ENCODE assay signal across 8 cellular contexts in the genomic region with DNA sequence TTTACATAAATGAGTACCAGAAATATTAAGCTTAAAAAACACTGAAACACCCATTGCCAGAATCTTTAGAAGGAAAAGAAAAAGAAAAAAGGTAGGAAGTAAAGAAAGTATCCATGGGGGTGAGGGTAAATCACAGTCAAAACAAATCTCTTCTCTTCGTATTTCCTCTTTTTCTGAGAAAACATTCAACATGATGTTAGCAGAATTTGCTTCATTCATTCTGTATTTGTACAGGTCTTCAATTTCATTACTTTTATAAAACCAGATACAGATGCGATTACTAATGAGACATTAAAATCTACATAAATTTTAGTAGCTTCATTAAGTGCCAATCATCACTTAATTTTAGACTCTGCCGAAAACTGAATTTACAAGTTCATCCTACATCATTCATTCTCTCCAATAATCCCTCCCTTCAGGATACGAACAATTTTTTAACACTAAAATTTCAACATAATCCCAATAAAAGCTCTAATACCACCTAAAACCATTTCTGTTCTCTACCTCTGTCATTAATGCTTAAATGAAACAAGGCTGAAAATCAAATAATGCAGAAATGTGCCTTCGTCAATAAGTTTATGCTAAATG. TPM values are rescaled to one million over a fixed set of nuclear protein-coding genes. Genes with fewer than 3 reads are reported as not detected.
DNase-seq lines count a peak whose midpoint lies in the region; ATAC-seq, FAIRE-seq and TF ChIP-seq lines count a peak whose summit lies in the region.

No MANE protein-coding gene starts in this region.

- peaks cover 71 to 91% (median 81%) of the 10 kb centered on the region in 4 donors for H3K4me1 Mint-ChIP-seq in CD4-positive, CD25-positive, alpha-beta regulatory T cell
- H3K4me1 Mint-ChIP-seq in astrocyte (ENCODE audit: low read depth, unreplicated experiment) (peaks cover 33% of the 10 kb centered on the region), nephron progenitor cell (peaks cover 22% of the 10 kb centered on the region)

- H4K20me1 ChIP-seq in GM23248 (ENCODE audit: insufficient read depth) (peaks cover 28% of the 10 kb centered on the region), astrocyte (ENCODE audit: insufficient read depth, low read length) (peaks cover 58% of the 10 kb centered on the region)

- no peak overlapping the region for H2BK5ac ChIP-seq in mesenchymal stem cell (ENCODE audit: low read depth, low read length, poor library complexity, severe bottlenecking)

- 3 to 6% methylated on average over 5 of the region's 5 CpGs for WGBS in GM23248 (ENCODE audit: low coverage in 1 of 2, low lambda C conversion rate in 2 of 2, missing lambda C conversion rate in 2 of 2), 2 experiments
- 96% methylated on average over 4 of the region's 5 CpGs for WGBS in mesenchymal stem cell
- WGBS in small intestine, 3 donors: 65 to 83% (median 74%) methylated on average over 5 of the region's 5 CpGs

- no peak overlapping the region for H2BK12ac ChIP-seq in mesenchymal stem cell (ENCODE audit: low read length in 2 of 2)

- H3K18ac ChIP-seq in mesenchymal stem cell (ENCODE audit: low read depth in 1 of 2, low read length in 2 of 2): no peak overlapping the region

- no peaks in the 10 kb centered on the region for H3K27me3 ChIP-seq in CD4-positive, CD25-positive, alpha-beta regulatory T cell (ENCODE audit: control insufficient read depth, insufficient read depth, low read length)
- H3K27me3 ChIP-seq in GM23248 (replicated peaks; ENCODE audit: insufficient read depth) (no peaks in the 10 kb centered on the region), astrocyte (ENCODE audit: insufficient read depth, low read length) (no peaks in the 10 kb centered on the region), mesenchymal stem cell (ENCODE audit: control insufficient read depth in 1 of 2, insufficient read depth in 1 of 2, low read length in 2 of 2) (no peaks in the 10 kb centered on the region), small intestine (ENCODE audit: control insufficient read depth in 2 of 2, insufficient read depth in 2 of 2, low read length in 2 of 2) (no peaks in the 10 kb centered on the region)

- H4K8ac ChIP-seq in mesenchymal stem cell (ENCODE audit: low read length): no peak overlapping the region

- TF ChIP-seq CTCF in astrocyte (IDR thresholded peaks at IDR 0.05; ENCODE audit: insufficient read depth, low read depth, low read length) (no peak), nephron progenitor cell (IDR thresholded peaks at IDR 0.05) (no peak)

- no peaks in the 10 kb centered on the region for H3K27me3 Mint-ChIP-seq in CD4-positive, CD25-positive, alpha-beta regulatory T cell
- H3K27me3 Mint-ChIP-seq in astrocyte (ENCODE audit: low read depth, unreplicated experiment) (no peaks in the 10 kb centered on the region), nephron progenitor cell (ENCODE audit: low read depth, poor library complexity) (peaks cover 21% of the 10 kb centered on the region)

- ATAC-seq in CD4-positive, CD25-positive, alpha-beta regulatory T cell (ENCODE audit: low read depth in 2 of 2): no peak
- ATAC-seq in GM21381 (IDR thresholded peaks at IDR 0.05; ENCODE audit: unreplicated experiment): no peak

- no peaks in the 10 kb centered on the region for H3K9me3 Mint-ChIP-seq in CD4-positive, CD25-positive, alpha-beta regulatory T cell
- H3K9me3 Mint-ChIP-seq in astrocyte (ENCODE audit: unreplicated experiment): peaks cover 2% of the 10 kb centered on the region
- no peaks in the 10 kb centered on the region for H3K9me3 Mint-ChIP-seq in nephron progenitor cell

- H2AFZ ChIP-seq in GM23248 (no peak overlapping the region), astrocyte (ENCODE audit: low read depth, low read length) (no peak overlapping the region), mesenchymal stem cell (ENCODE audit: low read depth, low read length) (no peak overlapping the region)

- peak overlapping the region; percentile 75 to 91 (median 90) for H3K4me3 Mint-ChIP-seq in CD4-positive, CD25-positive, alpha-beta regulatory T cell
- peak overlapping the region; percentile 85 for H3K4me3 Mint-ChIP-seq in astrocyte (ENCODE audit: unreplicated experiment)
- H3K4me3 Mint-ChIP-seq in nephron progenitor cell: no peak overlapping the region

- H3K27ac ChIP-seq in CD4-positive, CD25-positive, alpha-beta regulatory T cell (ENCODE audit: insufficient read depth, low read length, poor library complexity, severe bottlenecking): no peak overlapping the region
- H3K27ac ChIP-seq in GM23248 (peak overlapping the region; percentile 98), astrocyte (ENCODE audit: low read depth, low read length) (peak overlapping the region; percentile 29), mesenchymal stem cell (ENCODE audit: low read length, poor library complexity, severe bottlenecking) (no peak overlapping the region), small intestine (ENCODE audit: low read depth in 1 of 2, low read length in 1 of 2) (no peak overlapping the region)

- H3K9ac ChIP-seq in GM23248 (peak overlapping the region; percentile 99), astrocyte (ENCODE audit: low read length) (peak overlapping the region; percentile 51), mesenchymal stem cell (ENCODE audit: low read length) (peak overlapping the region; percentile 95)

- no peaks in the 10 kb centered on the region for H3K9me3 ChIP-seq in CD4-positive, CD25-positive, alpha-beta regulatory T cell (ENCODE audit: control insufficient read depth in 2 of 2, low read length in 2 of 2)
- H3K9me3 ChIP-seq in GM23248 (ENCODE audit: low read depth): no peaks in the 10 kb centered on the region
- no peaks in the 10 kb centered on the region for H3K9me3 ChIP-seq in astrocyte (ENCODE audit: insufficient read depth, low read depth, low read length)
- no peaks in the 10 kb centered on the region for H3K9me3 ChIP-seq in mesenchymal stem cell (ENCODE audit: control insufficient read depth, low read length)
- no peaks in the 10 kb centered on the region for H3K9me3 ChIP-seq in small intestine (ENCODE audit: control insufficient read depth, low read depth)

- H2BK120ac ChIP-seq in mesenchymal stem cell (ENCODE audit: low read depth, low read length): no peak overlapping the region

- H3K9me2 ChIP-seq in GM23248 (ENCODE audit: insufficient read depth): no peaks in the 10 kb centered on the region

- H3K4me2 ChIP-seq in GM23248 (ENCODE audit: unreplicated experiment) (peak overlapping the region; percentile 95), astrocyte (ENCODE audit: low read length) (peak overlapping the region; percentile 98), mesenchymal stem cell (ENCODE audit: low read length, poor library complexity, severe bottlenecking) (no peak overlapping the region)

- H3F3A ChIP-seq in GM23248 (ENCODE audit: insufficient read depth): peaks cover 32% of the 10 kb centered on the region

- no peak overlapping the region for H2AK5ac ChIP-seq in mesenchymal stem cell (ENCODE audit: low read length, severe bottlenecking)

- no peak overlapping the region for H2BK15ac ChIP-seq in mesenchymal stem cell (ENCODE audit: low read depth, poor library complexity, severe bottlenecking)

- no peak overlapping the region for H3K27ac Mint-ChIP-seq in CD4-positive, CD25-positive, alpha-beta regulatory T cell
- no peak overlapping the region for H3K27ac Mint-ChIP-seq in astrocyte (ENCODE audit: unreplicated experiment)
- H3K27ac Mint-ChIP-seq in nephron progenitor cell: no peak overlapping the region

- no peak overlapping the region for H3K4ac ChIP-seq in mesenchymal stem cell (ENCODE audit: low read depth in 1 of 2, low read length in 2 of 2)

- peak overlapping the region; percentile 98 for H3K4me3 ChIP-seq in CD4-positive, CD25-positive, alpha-beta regulatory T cell (ENCODE audit: low read depth, low read length)
- peak overlapping the region; percentile 99 for H3K4me3 ChIP-seq in GM23248
- H3K4me3 ChIP-seq in astrocyte (ENCODE audit: insufficient read depth, low read depth, low read length): peak overlapping the region; percentile 11
- H3K4me3 ChIP-seq in mesenchymal stem cell (ENCODE audit: insufficient read depth in 1 of 2, low read depth in 1 of 2, low read length in 2 of 2): peak overlapping the region in 1 of 2 experiments; percentile 89
- H3K4me3 ChIP-seq in small intestine (ENCODE audit: low read depth in 1 of 2, low read length in 2 of 2): no peak overlapping the region

- no peak overlapping the region for H4K91ac ChIP-seq in mesenchymal stem cell (ENCODE audit: low read length)

- H3K23ac ChIP-seq in mesenchymal stem cell (ENCODE audit: low read length in 2 of 2): no peak overlapping the region

- peaks cover 6% of the 10 kb centered on the region for H3K79me1 ChIP-seq in mesenchymal stem cell (replicated peaks; ENCODE audit: low read length, poor library complexity, severe bottlenecking)

- peaks cover 17% of the 10 kb centered on the region for H3K36me3 ChIP-seq in CD4-positive, CD25-positive, alpha-beta regulatory T cell (ENCODE audit: control insufficient read depth, insufficient read depth, low read length)
- H3K36me3 ChIP-seq in GM23248 (ENCODE audit: low read depth) (peaks cover 25% of the 10 kb centered on the region), astrocyte (ENCODE audit: insufficient read depth, low read length) (peaks cover 10% of the 10 kb centered on the region), mesenchymal stem cell (ENCODE audit: control insufficient read depth in 1 of 2, insufficient read depth in 2 of 2, low read depth in 1 of 2, low read length in 2 of 2) (peaks cover 0 to 18% of the 10 kb centered on the region in 2 experiments), small intestine (ENCODE audit: control insufficient read depth in 2 of 2, insufficient read depth in 2 of 2, low read length in 2 of 2) (no peaks in the 10 kb centered on the region)

- no peak for DNase-seq in CD4-positive, CD25-positive, alpha-beta regulatory T cell
- DNase-seq in GM23248 (no peak), astrocyte (ENCODE audit: low read depth) (no peak), mesenchymal stem cell (no peak), small intestine (no peak), NCI-H1092 treated with DMSO at 0.1 percent for 48 hours (lab: John Stamatoyannopoulos, UW) (no peak), nephron progenitor cell (no peak)

- H3K79me2 ChIP-seq in GM23248 (ENCODE audit: insufficient read depth) (peaks cover 100% of the 10 kb centered on the region), astrocyte (ENCODE audit: insufficient read depth, low read length) (peaks cover 99% of the 10 kb centered on the region)

- peaks cover 23% of the 10 kb centered on the region for H3K36me3 Mint-ChIP-seq in CD4-positive, CD25-positive, alpha-beta regulatory T cell
- H3K36me3 Mint-ChIP-seq in astrocyte (ENCODE audit: low read depth, unreplicated experiment): peaks cover 8% of the 10 kb centered on the region
- H3K36me3 Mint-ChIP-seq in nephron progenitor cell (ENCODE audit: low read depth): no peaks in the 10 kb centered on the region

- in situ Hi-C loops in GM23248 (cut with MboI): loop anchor here (10.0 kb wide), 2 partner anchors 372 to 472 kb away; no protein-coding TSS in a partner anchor

- H3K14ac ChIP-seq in mesenchymal stem cell (ENCODE audit: low read length in 2 of 2): no peak overlapping the region

- peaks cover 90% of the 10 kb centered on the region for H3K4me1 ChIP-seq in CD4-positive, CD25-positive, alpha-beta regulatory T cell (ENCODE audit: control insufficient read depth, insufficient read depth, low read length, poor library complexity, severe bottlenecking)
- H3K4me1 ChIP-seq in GM23248 (ENCODE audit: insufficient read depth) (peaks cover 46% of the 10 kb centered on the region), astrocyte (ENCODE audit: insufficient read depth, low read length) (peaks cover 31% of the 10 kb centered on the region), mesenchymal stem cell (ENCODE audit: control insufficient read depth, insufficient read depth, low read depth, low read length) (peaks cover 2% of the 10 kb centered on the region), small intestine (ENCODE audit: control insufficient read depth in 2 of 2, insufficient read depth in 1 of 2, low read depth in 1 of 2, low read length in 1 of 2) (no peaks in the 10 kb centered on the region)

- no peak for FAIRE-seq in astrocyte (lab: Jason Lieb, UNC)
- FAIRE-seq in small intestine (lab: Jason Lieb, UNC): no peak

RNA-seq across cellular contexts. Expression of gene NR3C1, which starts 7.0 kb away (rescaled TPM):
- total RNA-seq in CD4-positive, CD25-positive, alpha-beta regulatory T cell: 154 TPM
- polyA plus RNA-seq in CD4-positive, CD25-positive, alpha-beta regulatory T cell: 10 to 100 TPM; 62.5 to 85.5 (median 71.3) TPM
- total RNA-seq in GM23248 (2014; rRNA removed; shearing (Covaris generic)): 121 and 125 TPM in 2 replicates
- polyA plus RNA-seq in GM23248 (2016; fragmentation: Nextera tagmentation; extraction: Ambion mirVana): 100 and 103 TPM in 2 replicates
- 35.4 and 36.1 TPM in 2 replicates for total RNA-seq in astrocyte
- 24.7 TPM for polyA plus RNA-seq in mesenchymal stem cell (2013, experiment 1 of 2)
- 24.3 TPM for polyA plus RNA-seq in mesenchymal stem cell (2013, experiment 2 of 2)
- polyA plus RNA-seq in small intestine: 10 to 100 TPM; 13.7 to 17.3 (median 16.3) TPM

Comparison
In these comparisons a context has a peak if more than half of its experiments do, and no peak if none do; other contexts are left out.
1. H3K27ac ChIP-seq: peak in GM23248 (single experiment) and astrocyte (single experiment); none in CD4-positive, CD25-positive, alpha-beta regulatory T cell (single experiment), mesenchymal stem cell (single experiment) and small intestine (0 of 2).
2. H3K4me3 ChIP-seq: peak in CD4-positive, CD25-positive, alpha-beta regulatory T cell (single experiment), GM23248 (single experiment) and astrocyte (single experiment); none in small intestine (0 of 2).
3. Peak in every context shown above with its lines, with median percentiles within 50 percentile points of each other: H3K9ac ChIP-seq.